Comparison of ENCODE assay signal across 10 cellular contexts in genomic region chr7:29193316-29194205, GRCh38. TPM values are rescaled to one million over a fixed set of nuclear protein-coding genes. Genes with fewer than 3 reads are reported as not detected.
DNase-seq lines count a peak whose midpoint lies in the region; ATAC-seq and TF ChIP-seq lines count a peak whose summit lies in the region.
"Had no signal": no experiment of that assay in that cellular context is flagged by ENCODE, and none has a peak within 500 bp of the region (broad histone marks: within the 10 kb centered on the region; RNA-seq: fewer than 3 reads in every experiment).

No MANE protein-coding gene starts in this region.

- no peaks in the 10 kb centered on the region for H3K9me3 ChIP-seq in right lobe of liver
- no peaks in the 10 kb centered on the region for H3K9me3 ChIP-seq in thyroid gland

- TF ChIP-seq POLR2A in right lobe of liver (IDR thresholded peaks at IDR 0.05) (no peak), thyroid gland (IDR thresholded peaks at IDR 0.05) (peak in 1 of 2 donors; percentile 31)

- H3K27me3 ChIP-seq in right lobe of liver, result no peaks in the 10 kb centered on the region
- no peaks in the 10 kb centered on the region for H3K27me3 ChIP-seq in thyroid gland

- WGBS in right lobe of liver (ENCODE audit: insufficient coverage, low coverage, low lambda C conversion rate, missing lambda C conversion rate), result 13% methylated on average over 22 of the region's 26 CpGs
- 34 to 43% methylated on average over 13 to 26 of the region's 26 CpGs for WGBS in thyroid gland, 2 donors

- H3K36me3 ChIP-seq in right lobe of liver, result no peaks in the 10 kb centered on the region
- no peaks in the 10 kb centered on the region for H3K36me3 ChIP-seq in thyroid gland

- H3K27me3 Mint-ChIP-seq in activated CD8-positive, alpha-beta memory T cell treated with anti-CD3 and anti-CD28 coated beads, Interleukin-2, amount 10 ng/mL, durations not matched to agents 7 days and 5 days, result peaks cover 70% of the 10 kb centered on the region

- in situ Hi-C loops in astrocyte of the cerebellum (cut with HindIII; ENCODE audit: low sequenced_read_pairs), result no loop called here

- H3K4me3 Mint-ChIP-seq in activated CD8-positive, alpha-beta memory T cell treated with anti-CD3 and anti-CD28 coated beads, Interleukin-2, amount 10 ng/mL, durations not matched to agents 7 days and 5 days, result peak overlapping the region; percentile 89

- H3K9me3 Mint-ChIP-seq in activated CD8-positive, alpha-beta memory T cell treated with anti-CD3 and anti-CD28 coated beads, Interleukin-2, amount 10 ng/mL, durations not matched to agents 7 days and 5 days (ENCODE audit: low read depth), result no peaks in the 10 kb centered on the region

- H3K4me3 ChIP-seq in astrocyte of the cerebellum (ENCODE audit: low read depth, low read length) (peak overlapping the region; percentile 59), right lobe of liver (peak overlapping the region; percentile 77 to 85 (median 77)), thyroid gland (replicated peaks in 1 of 3) (peak overlapping the region; percentile 56 to 86 (median 66))

- DNase-seq in activated CD8-positive, alpha-beta memory T cell treated with anti-CD3 and anti-CD28 coated beads, Interleukin-2, amount 10 ng/mL, durations not matched to agents 7 days and 5 days, result no peak
- no peak for DNase-seq in activated CD8-positive, alpha-beta memory T cell treated with anti-CD3 and anti-CD28 coated beads, Interleukin-2, amount 50 U/mL, for 4 hours
- DNase-seq in astrocyte of the cerebellum (ENCODE audit: low read depth), result no peak
- peak in 2 of 3 donors; percentile 22 to 70 for DNase-seq in right lobe of liver
- DNase-seq in thyroid gland, result peak; percentile 15 to 53
- DNase-seq in MV-4-11 (lab: John Stamatoyannopoulos, UW), result no peak
- DNase-seq in activated CD4-positive, alpha-beta T cell treated with anti-CD3 and anti-CD28 coated beads for 4 hours, result no peak
- DNase-seq: amniotic stem cell, HCEC 1CT had no signal

- CTCF ChIA-PET in activated CD8-positive, alpha-beta memory T cell treated with anti-CD3 and anti-CD28 coated beads, Interleukin-2, amount 10 ng/mL, durations not matched to agents 7 days and 5 days (lab: Charles Lee), result no interaction called here

- peak overlapping the region; percentile 87 to 97 (median 94) for H3K27ac ChIP-seq in right lobe of liver
- H3K27ac ChIP-seq in thyroid gland, result peak overlapping the region in 1 of 3 donors; percentile 29

- peaks cover 27% of the 10 kb centered on the region for H3K4me1 Mint-ChIP-seq in activated CD8-positive, alpha-beta memory T cell treated with anti-CD3 and anti-CD28 coated beads, Interleukin-2, amount 10 ng/mL, durations not matched to agents 7 days and 5 days

- H3K4me1 ChIP-seq in right lobe of liver, result peaks cover 0 to 51% (median 13%) of the 10 kb centered on the region in 4 donors
- H3K4me1 ChIP-seq in thyroid gland, result peaks cover 11 to 15% of the 10 kb centered on the region in 2 donors

- ATAC-seq in activated CD8-positive, alpha-beta memory T cell treated with anti-CD3 and anti-CD28 coated beads, Interleukin-2, amount 10 ng/mL, durations not matched to agents 7 days and 5 days, result no peak
- ATAC-seq in right lobe of liver (peak; percentile 6 to 53 (median 26)), HG02981 (IDR thresholded peaks at IDR 0.05; ENCODE audit: unreplicated experiment) (no peak)

- TF ChIP-seq CTCF in astrocyte of the cerebellum (IDR thresholded peaks at IDR 0.05; ENCODE audit: low read depth, low read length, missing control alignments), result no peak
- no peak for TF ChIP-seq CTCF in right lobe of liver (IDR thresholded peaks at IDR 0.05)
- no peak for TF ChIP-seq CTCF in thyroid gland (IDR thresholded peaks at IDR 0.05)

- intact Hi-C loops in right lobe of liver (cut with DNase I), result loop anchor here in 1 of 2 donors (10.0 kb wide), 1 partner anchor 211 kb away; no protein-coding TSS in a partner anchor
- intact Hi-C loops in thyroid gland (cut with DNase I), result no loop called here

- no peak overlapping the region for H3K27ac Mint-ChIP-seq in activated CD8-positive, alpha-beta memory T cell treated with anti-CD3 and anti-CD28 coated beads, Interleukin-2, amount 10 ng/mL, durations not matched to agents 7 days and 5 days

- peaks cover 2% of the 10 kb centered on the region for H3K36me3 Mint-ChIP-seq in activated CD8-positive, alpha-beta memory T cell treated with anti-CD3 and anti-CD28 coated beads, Interleukin-2, amount 10 ng/mL, durations not matched to agents 7 days and 5 days

RNA-seq across cellular contexts. Expression of gene CHN2, which starts 1.0 kb away (rescaled TPM):
- total RNA-seq in activated CD8-positive, alpha-beta memory T cell treated with anti-CD3 and anti-CD28 coated beads, Interleukin-2, amount 10 ng/mL, durations not matched to agents 7 days and 5 days, result 10 to 100 TPM; 10.1 to 12.6 TPM
- total RNA-seq in right lobe of liver, result 10 to 100 TPM; 20.1 to 57.7 (median 31.5) TPM
- 10 to 100 TPM; 11.7 to 54.3 (median 41.4) TPM for total RNA-seq in thyroid gland

RNA-seq across cellular contexts. Expression of gene CPVL, which starts 47.2 kb away (rescaled TPM):
- 1 to 10 TPM in 1 of 2 experiments, under 1 TPM in 1; 0.33 to 1.8 TPM for total RNA-seq in activated CD8-positive, alpha-beta memory T cell treated with anti-CD3 and anti-CD28 coated beads, Interleukin-2, amount 10 ng/mL, durations not matched to agents 7 days and 5 days
- total RNA-seq in right lobe of liver (10 to 100 TPM in 2 of 6 experiments, 1 to 10 TPM in 4; 6.2 to 23.4 (median 8.8) TPM), thyroid gland (100 to 1,000 TPM in 2 of 4 donors, 10 to 100 TPM in 2; 79.8 to 182 (median 111) TPM)

Comparison
In these comparisons a context has a peak if more than half of its experiments do, and no peak if none do; other contexts are left out.
1. ATAC-seq: peak in right lobe of liver (4 of 4); none in activated CD8-positive, alpha-beta memory T cell treated with anti-CD3 and anti-CD28 coated beads, Interleukin-2, amount 10 ng/mL, durations not matched to agents 7 days and 5 days (single experiment) and HG02981 (single experiment).
2. DNase-seq: peak in right lobe of liver (2 of 3) and thyroid gland (2 of 2); none in activated CD8-positive, alpha-beta memory T cell treated with anti-CD3 and anti-CD28 coated beads, Interleukin-2, amount 10 ng/mL, durations not matched to agents 7 days and 5 days (single experiment), activated CD8-positive, alpha-beta memory T cell treated with anti-CD3 and anti-CD28 coated beads, Interleukin-2, amount 50 U/mL, for 4 hours (single experiment), astrocyte of the cerebellum (single experiment), MV-4-11 (single experiment) and activated CD4-positive, alpha-beta T cell treated with anti-CD3 and anti-CD28 coated beads for 4 hours (0 of 2).
3. Peak in every context shown above with its lines, with median percentiles within 50 percentile points of each other: H3K4me3 ChIP-seq.